ENCODE assay signal across 12 cellular contexts in genomic region chr1:116911166-116911553, GRCh38. TPM values are rescaled to one million over a fixed set of nuclear protein-coding genes. Genes with fewer than 3 reads are reported as not detected.
DNase-seq lines count a peak whose midpoint lies in the region; ATAC-seq, FAIRE-seq and TF ChIP-seq lines count a peak whose summit lies in the region.
"Had no signal": no experiment of that assay in that cellular context is flagged by ENCODE, and none has a peak within 500 bp of the region (broad histone marks: within the 10 kb centered on the region; RNA-seq: fewer than 3 reads in every experiment).

No MANE protein-coding gene starts in this region.

- peak overlapping the region; percentile 89 for H3K9ac ChIP-seq in NT2/D1 (ENCODE audit: insufficient read length, low read depth)

- ATAC-seq in pancreas (peak in 3 of 4 donors; percentile 19 to 48 (median 42)), HG03108 (IDR thresholded peaks at IDR 0.05; ENCODE audit: unreplicated experiment) (no peak)

- H3K36me3 ChIP-seq in NT2/D1 (ENCODE audit: insufficient read depth, insufficient read length, low read length): peaks cover 13% of the 10 kb centered on the region
- no peaks in the 10 kb centered on the region for H3K36me3 ChIP-seq in pancreas
- H3K36me3 ChIP-seq: neutrophil had no signal

- TF ChIP-seq CTCF in fibroblast of pulmonary artery (IDR thresholded peaks at IDR 0.05; ENCODE audit: low read length, missing control alignments) (no peak), pancreas (IDR thresholded peaks at IDR 0.05) (no peak), GM13977 (IDR thresholded peaks at IDR 0.05; ENCODE audit: extremely low read depth, insufficient read depth, missing control alignments) (no peak)

- intact Hi-C loops in pancreas (cut with DNase I): no loop called here

- H3K4me3 ChIP-seq in NT2/D1 (ENCODE audit: insufficient read length, low read depth): peak overlapping the region; percentile 79
- peak overlapping the region; percentile 76 for H3K4me3 ChIP-seq in fibroblast of pulmonary artery (replicated peaks; ENCODE audit: low read depth, low read length)
- peak overlapping the region; percentile 5 to 87 (median 68) for H3K4me3 ChIP-seq in pancreas

- no peaks in the 10 kb centered on the region for H3K27me3 ChIP-seq in NT2/D1 (ENCODE audit: insufficient read depth, insufficient read length)
- H3K27me3 ChIP-seq in pancreas: no peaks in the 10 kb centered on the region

- H3K4me1 ChIP-seq in NT2/D1 (ENCODE audit: insufficient read depth, insufficient read length): peaks cover 15% of the 10 kb centered on the region
- peaks cover 3 to 27% (median 10%) of the 10 kb centered on the region in 3 donors for H3K4me1 ChIP-seq in pancreas

- H3K27ac ChIP-seq in pancreas: peak overlapping the region in 2 of 4 donors; percentile 88
- H3K27ac ChIP-seq: neutrophil had no signal

- FAIRE-seq in pancreas (lab: Jason Lieb, UNC): no peak
- FAIRE-seq: endometrium had no signal

- DNase-seq in ELF-1 (ENCODE audit: low read depth, low spot score) (peak; percentile 31), NT2/D1 (ENCODE audit: low read depth, low spot score) (no peak), fibroblast of pulmonary artery (ENCODE audit: low read depth) (no peak), pancreas (no peak), amniotic stem cell (lab: John Stamatoyannopoulos, UW) (no peak), anterior cingulate cortex (lab: John Stamatoyannopoulos, UW) (no peak), GM13977 (ENCODE audit: low spot score) (no peak)
- DNase-seq: GOT3, SIG-M5 had no signal

- H3K9me3 ChIP-seq in NT2/D1 (ENCODE audit: insufficient read depth, low read length) (no peaks in the 10 kb centered on the region), pancreas (no peaks in the 10 kb centered on the region)
- H3K9me3 ChIP-seq: neutrophil had no signal

- in situ Hi-C loops in GM13977 (cut with MboI; ENCODE audit: low pct_unique_long_range_greater_than_20kb, low sequenced_read_pairs, unreplicated experiment): no loop called here

- WGBS in pancreas, 2 donors: 22 to 26% methylated on average over 7 of the region's 7 CpGs

RNA-seq across cellular contexts. Expression of gene PTGFRN, which starts 1.4 kb away (rescaled TPM):
- total RNA-seq in pancreas: 10 to 100 TPM; 20.4 to 62.0 (median 25.6) TPM
- 10 to 100 TPM in 1 of 2 donors, 1 to 10 TPM in 1; 9.9 to 14.7 TPM for polyA plus RNA-seq in pancreas
